In the genomic region with DNA sequence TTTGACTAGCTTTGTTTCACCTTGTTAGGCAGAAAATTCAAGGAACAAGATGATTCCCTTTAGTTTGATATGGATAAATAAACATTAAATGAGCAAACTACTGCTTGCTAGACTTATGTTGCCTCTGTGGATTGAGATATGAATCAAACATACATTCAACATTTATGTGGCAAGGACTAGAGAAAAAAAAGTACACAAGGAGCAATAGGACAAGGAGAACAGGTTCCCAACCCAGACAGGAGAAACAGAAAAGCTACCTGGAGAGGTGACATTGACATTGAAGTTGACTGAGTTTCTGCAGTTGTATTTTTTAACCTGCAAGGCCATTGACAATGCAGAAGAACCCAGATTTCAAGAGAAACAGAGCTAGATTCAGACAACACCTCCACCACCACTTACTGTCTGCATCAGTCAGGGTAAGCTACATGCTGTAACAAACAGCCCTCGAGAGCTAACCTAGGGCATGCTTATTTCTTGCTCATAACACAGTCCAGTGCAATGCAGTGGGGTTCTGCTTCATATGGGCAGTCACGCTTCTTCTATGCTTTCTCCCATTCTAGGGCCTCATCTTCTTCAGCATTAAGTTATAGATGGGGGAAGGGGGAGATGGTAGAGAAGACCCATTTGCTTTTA, we compare ENCODE assay signal across 28 cellular contexts.
"Had no signal": no experiment of that assay in that cellular context is flagged by ENCODE, and none has a peak within 500 bp of the region (broad histone marks: within the 10 kb centered on the region; RNA-seq: fewer than 3 reads in every experiment).

No MANE protein-coding gene starts in this region.

- H3K27ac Mint-ChIP-seq: activated CD4-positive, alpha-beta memory T cell treated with anti-CD3 and anti-CD28 coated beads, Interleukin-2, amount 10 ng/mL, durations not matched to agents 7 days and 5 days; activated CD4-positive, alpha-beta T cell treated with anti-CD3 and anti-CD28 coated beads, Interleukin-2, amount 10 ng/mL, durations not matched to agents 7 days and 5 days; activated naive CD4-positive, alpha-beta T cell treated with anti-CD3 and anti-CD28 coated beads for 36 hours; activated naive CD8-positive, alpha-beta T cell; activated T-helper 17 cell treated with anti-CD3 and anti-CD28 coated beads, Interleukin-2, amount 50 U/mL, for 72 hours; brain; T-helper 17 cell had no signal

- H3K4me2 ChIP-seq: KMS-11 had no signal

- ATAC-seq: activated T-helper 17 cell treated with anti-CD3 and anti-CD28 coated beads, Interleukin-2, amount 50 U/mL, for 72 hours; T-helper 17 cell had no signal

- H3K4me3 Mint-ChIP-seq: activated CD4-positive, alpha-beta memory T cell treated with anti-CD3 and anti-CD28 coated beads, Interleukin-2, amount 10 ng/mL, durations not matched to agents 7 days and 5 days; activated CD4-positive, alpha-beta T cell treated with anti-CD3 and anti-CD28 coated beads, Interleukin-2, amount 10 ng/mL, durations not matched to agents 7 days and 5 days; activated naive CD4-positive, alpha-beta T cell treated with anti-CD3 and anti-CD28 coated beads for 36 hours; activated naive CD8-positive, alpha-beta T cell; activated T-helper 17 cell treated with anti-CD3 and anti-CD28 coated beads, Interleukin-2, amount 50 U/mL, for 72 hours; brain; T-helper 17 cell had no signal

- H3K27me3 Mint-ChIP-seq: activated CD4-positive, alpha-beta memory T cell treated with anti-CD3 and anti-CD28 coated beads, Interleukin-2, amount 10 ng/mL, durations not matched to agents 7 days and 5 days had no signal

- H3K36me3 Mint-ChIP-seq: activated naive CD8-positive, alpha-beta T cell; brain had no signal

- H3K9ac ChIP-seq: KMS-11 had no signal

- H3K36me3 ChIP-seq: MG63 had no signal

- H3K4me3 ChIP-seq: MG63 had no signal

- H3K4me1 Mint-ChIP-seq: activated T-helper 17 cell treated with anti-CD3 and anti-CD28 coated beads, Interleukin-2, amount 50 U/mL, for 72 hours; T-helper 17 cell had no signal

- DNase-seq: activated CD4-positive, alpha-beta memory T cell treated with anti-CD3 and anti-CD28 coated beads, Interleukin-2, amount 10 ng/mL, durations not matched to agents 7 days and 5 days; activated CD4-positive, alpha-beta T cell treated with anti-CD3 and anti-CD28 coated beads, Interleukin-2, amount 10 ng/mL, durations not matched to agents 7 days and 5 days; activated CD4-positive, CD25-positive, alpha-beta regulatory T cell; activated gamma-delta T cell; activated naive CD4-positive, alpha-beta T cell treated with anti-CD3 and anti-CD28 coated beads for 36 hours; activated T-cell treated with anti-CD3 and anti-CD28 coated beads for 4 hours; activated T-cell treated with anti-CD3 and anti-CD28 coated beads, Interleukin-2, amount 50 U/mL, for 48 hours; amygdala; MG63; MV-4-11; NCI-H1092 treated with DMSO at 0.1 percent for 48 hours; NCI-H1436; NCI-H1694 treated with DMSO at 0.1 percent for 48 hours; NCI-H2029 treated with DMSO at 0.1 percent for 48 hours; NCI-H345; NCI-H510A; NCI-H526 treated with DMSO at 0.1 percent for 48 hours; NCI-H82; SHP77; T-helper 17 cell; T-helper 9 cell had no signal

- H3K27ac ChIP-seq: KMS-11 had no signal

- FAIRE-seq: astrocyte, RCC 7860, TTC549 had no signal

- H3K27me3 ChIP-seq: MG63 had no signal

- H3K9me3 Mint-ChIP-seq: activated CD4-positive, alpha-beta memory T cell treated with anti-CD3 and anti-CD28 coated beads, Interleukin-2, amount 10 ng/mL, durations not matched to agents 7 days and 5 days; activated naive CD4-positive, alpha-beta T cell treated with anti-CD3 and anti-CD28 coated beads for 36 hours; activated T-helper 17 cell treated with anti-CD3 and anti-CD28 coated beads, Interleukin-2, amount 50 U/mL, for 72 hours had no signal
